ENCODE assay signal across 1 cellular context in the genomic region with DNA sequence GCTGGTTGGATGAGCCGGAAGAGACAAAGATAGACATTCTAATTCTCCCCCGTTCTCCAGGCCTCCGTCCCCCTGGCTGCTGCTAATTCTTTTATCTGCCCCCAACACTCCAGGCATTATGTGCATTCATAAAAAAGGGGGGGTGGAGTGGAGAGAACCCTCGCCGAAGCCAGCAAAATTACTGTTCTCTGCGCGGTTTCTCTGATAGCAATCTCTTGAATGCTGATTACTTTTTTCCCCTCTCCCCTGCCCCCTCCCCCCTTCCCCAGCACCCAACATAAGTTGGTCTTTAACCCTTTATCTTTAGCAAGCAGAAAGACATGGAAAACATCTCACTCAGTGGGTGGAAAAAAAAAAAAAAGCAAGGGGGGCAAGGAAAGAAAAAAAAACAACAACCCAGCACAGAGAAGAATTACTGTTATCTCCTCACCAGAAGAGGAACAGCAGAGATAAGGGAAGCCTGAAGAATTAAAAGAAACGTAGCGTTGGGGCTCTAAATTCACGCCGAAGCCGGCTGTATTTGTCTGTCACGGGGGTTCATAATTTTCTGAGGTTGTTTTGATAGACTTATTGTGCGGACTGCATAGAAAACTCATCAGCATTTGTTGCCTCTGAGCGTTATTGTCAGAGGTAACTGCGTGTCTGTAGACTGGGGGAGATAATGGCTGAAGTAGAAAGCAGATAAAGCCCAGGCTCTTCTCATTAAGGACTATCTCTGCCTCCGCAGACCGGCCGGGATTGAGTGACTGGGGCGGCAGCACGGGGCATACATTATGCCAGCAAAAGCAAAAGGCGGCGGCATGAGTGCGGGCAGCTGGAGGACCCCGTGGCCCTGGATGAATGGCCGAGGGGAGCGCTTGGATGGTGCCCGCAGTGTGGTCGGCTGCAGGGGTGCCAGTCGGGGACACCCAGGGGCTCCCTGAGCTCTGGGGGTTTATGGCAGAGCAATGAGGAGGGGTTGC.
TF ChIP-seq lines count a peak whose summit lies in the region.

No MANE protein-coding gene starts in this region.

TF ChIP-seq in K562, 482 proteins besides CTCF, POLR2A, EP300 and RAD21 (continued from another document and continues in another):
- no peak for TF ChIP-seq CEBPZ (IDR thresholded peaks at IDR 0.05; ENCODE audit: borderline replicate concordance, low read depth, low read length)
- no peak for TF ChIP-seq ZNF212 (CRISPR knock-in tag; IDR thresholded peaks at IDR 0.05)
- peak; percentile 44; the same call in 1 of the 2 replicates for TF ChIP-seq KHSRP (IDR thresholded peaks at IDR 0.05)
- TF ChIP-seq FOXK2 (conservative IDR thresholded peaks at IDR 0.05 in 1 of 2, IDR thresholded peaks at IDR 0.05 in 1 of 2; ENCODE audit: low read depth in 2 of 2): peak; percentile 92 to 96
- TF ChIP-seq PRPF4 (IDR thresholded peaks at IDR 0.05; ENCODE audit: insufficient read depth, low read depth, low read length, poor library complexity, severe bottlenecking): no peak
- TF ChIP-seq ARID4B (CRISPR knock-in tag; IDR thresholded peaks at IDR 0.05): no peak
- no peak for TF ChIP-seq HDAC8 (tag; IDR thresholded peaks at IDR 0.05)
- TF ChIP-seq MNT (conservative IDR thresholded peaks at IDR 0.05): peak in 1 of 2 experiments; percentile 24; a peak in 2 of 4 replicates
- TF ChIP-seq RNF2 (IDR thresholded peaks at IDR 0.05): 0 out of 2 replicates have a peak, but pooled peaks have one; percentile 35
- TF ChIP-seq COPS2 (conservative IDR thresholded peaks at IDR 0.05): no peak
- no peak for TF ChIP-seq PCBP2 (IDR thresholded peaks at IDR 0.05; ENCODE audit: low read depth, low read length, poor library complexity, severe bottlenecking)
- TF ChIP-seq HDGF (IDR thresholded peaks at IDR 0.05): no peak
- no peak for TF ChIP-seq ASH1L (IDR thresholded peaks at IDR 0.05; ENCODE audit: borderline replicate concordance, low read depth, partially characterized antibody)
- peak; percentile 71 for TF ChIP-seq MTA2 (IDR thresholded peaks at IDR 0.05; ENCODE audit: low read depth)
- TF ChIP-seq NONO (IDR thresholded peaks at IDR 0.05; ENCODE audit: low read depth in 2 of 2, low read length in 1 of 2): no peak
- TF ChIP-seq U2AF1 (optimal IDR thresholded peaks at IDR 0.05; ENCODE audit: low read depth, low read length): no peak
- TF ChIP-seq ZSCAN32 (CRISPR knock-in tag; IDR thresholded peaks at IDR 0.05): no peak
- TF ChIP-seq SMAD1 (IDR thresholded peaks at IDR 0.05; ENCODE audit: low read depth, low read length, partially characterized antibody): no peak
- TF ChIP-seq, protein P1, sequence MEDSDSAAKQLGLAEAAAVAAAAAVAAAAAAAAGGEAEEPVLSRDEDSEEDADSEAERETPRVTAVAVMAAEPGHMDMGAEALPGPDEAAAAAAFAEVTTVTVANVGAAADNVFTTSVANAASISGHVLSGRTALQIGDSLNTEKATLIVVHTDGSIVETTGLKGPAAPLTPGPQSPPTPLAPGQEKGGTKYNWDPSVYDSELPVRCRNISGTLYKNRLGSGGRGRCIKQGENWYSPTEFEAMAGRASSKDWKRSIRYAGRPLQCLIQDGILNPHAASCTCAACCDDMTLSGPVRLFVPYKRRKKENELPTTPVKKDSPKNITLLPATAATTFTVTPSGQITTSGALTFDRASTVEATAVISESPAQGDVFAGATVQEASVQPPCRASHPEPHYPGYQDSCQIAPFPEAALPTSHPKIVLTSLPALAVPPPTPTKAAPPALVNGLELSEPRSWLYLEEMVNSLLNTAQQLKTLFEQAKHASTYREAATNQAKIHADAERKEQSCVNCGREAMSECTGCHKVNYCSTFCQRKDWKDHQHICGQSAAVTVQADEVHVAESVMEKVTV (CRISPR knock-in tag; IDR thresholded peaks at IDR 0.05): no peak
- TF ChIP-seq SPI1 (IDR thresholded peaks at IDR 0.05; ENCODE audit: borderline replicate concordance, low read depth, low read length): peak; percentile 77; the same call in 1 of the 2 replicates
- TF ChIP-seq ZNF134 (CRISPR knock-in tag; conservative IDR thresholded peaks at IDR 0.05): no peak
- peak; percentile 56 for TF ChIP-seq RBBP5 (IDR thresholded peaks at IDR 0.05; ENCODE audit: borderline replicate concordance, insufficient read depth, low read length, poor library complexity, severe bottlenecking)
- no peak for TF ChIP-seq ZNF133 (CRISPR knock-in tag; IDR thresholded peaks at IDR 0.05)
- no peak for TF ChIP-seq FOXP1 (CRISPR knock-in tag; IDR thresholded peaks at IDR 0.05)
- no peak for TF ChIP-seq FOXA1 (IDR thresholded peaks at IDR 0.05; ENCODE audit: borderline replicate concordance)
- TF ChIP-seq, protein P2, sequence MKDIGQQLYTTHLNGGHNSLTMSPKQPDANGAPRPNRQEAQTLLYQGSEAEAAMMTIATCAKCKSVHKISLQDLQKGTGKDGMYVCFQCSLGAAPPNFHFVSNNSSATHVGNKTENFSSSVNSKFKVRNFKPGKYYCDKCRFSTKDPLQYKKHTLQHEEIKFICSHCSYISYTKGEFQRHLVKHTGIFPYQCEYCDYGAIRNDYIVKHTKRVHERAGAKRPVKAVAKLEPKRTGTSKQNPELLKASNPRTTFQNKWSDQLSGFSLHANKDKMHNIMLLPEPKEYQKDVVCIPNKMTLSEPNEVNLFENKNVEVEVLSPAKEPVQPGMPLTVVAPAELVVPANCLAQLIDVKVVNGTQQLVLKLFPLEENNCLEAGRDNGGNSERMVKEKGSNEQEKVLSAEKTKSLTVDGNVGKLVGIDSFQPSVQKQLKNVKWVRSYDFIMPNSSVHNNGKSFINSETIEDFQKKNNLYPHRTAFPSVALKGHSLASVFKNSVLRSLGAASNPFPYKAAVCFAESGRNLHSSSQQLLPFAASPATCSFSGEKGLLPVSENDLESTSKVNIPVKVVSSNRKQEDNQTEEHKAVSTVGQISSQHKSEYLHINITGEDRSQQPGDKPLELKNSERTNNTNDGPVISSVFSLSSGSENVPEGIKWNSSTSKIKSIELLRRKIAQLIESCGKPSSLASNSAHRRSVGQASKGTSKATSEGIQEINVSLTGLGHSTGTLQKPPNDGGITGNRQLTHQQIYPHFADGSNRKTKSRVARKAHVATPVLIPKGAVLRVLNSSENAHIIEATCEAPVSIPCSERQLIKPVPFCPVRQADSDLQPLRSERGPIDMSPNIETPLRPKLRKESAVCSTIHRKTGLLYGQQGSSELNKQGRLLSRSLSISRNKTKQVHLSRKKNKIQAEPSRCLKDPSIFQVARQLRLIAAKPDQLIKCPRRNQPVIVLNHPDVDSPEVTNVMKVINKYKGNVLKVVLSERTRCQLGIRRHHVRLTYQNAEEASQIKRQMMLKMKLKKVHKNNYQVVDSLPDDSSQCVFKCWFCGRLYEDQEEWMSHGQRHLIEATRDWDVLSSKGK (CRISPR knock-in tag; IDR thresholded peaks at IDR 0.05): no peak
- TF ChIP-seq DIDO1 (tag; IDR thresholded peaks at IDR 0.05; ENCODE audit: low read depth): no peak
- TF ChIP-seq TRIM24 (IDR thresholded peaks at IDR 0.05): peak in 1 of 2 experiments; percentile 65; a peak in 1 of 4 replicates
- TF ChIP-seq FIP1L1 (IDR thresholded peaks at IDR 0.05; ENCODE audit: low read depth, low read length, poor library complexity, severe bottlenecking): no peak
- peak; percentile 78 for TF ChIP-seq FOXM1 (IDR thresholded peaks at IDR 0.05; ENCODE audit: low read depth)
- TF ChIP-seq FOXM1 (CRISPR knock-in tag; IDR thresholded peaks at IDR 0.05; ENCODE audit: low read depth): no peak
- no peak for TF ChIP-seq CBX3 (IDR thresholded peaks at IDR 0.05; ENCODE audit: borderline replicate concordance in 1 of 2, low read length in 2 of 2)
- no peak for TF ChIP-seq U2AF2 (optimal IDR thresholded peaks at IDR 0.05; ENCODE audit: low read depth, low read length)
- no peak for TF ChIP-seq ZNF511 (CRISPR knock-in tag; IDR thresholded peaks at IDR 0.05)
- no peak for TF ChIP-seq MAX (CRISPR knock-in tag; IDR thresholded peaks at IDR 0.05)
- TF ChIP-seq SRSF9 (IDR thresholded peaks at IDR 0.05; ENCODE audit: borderline replicate concordance, low read depth, low read length): no peak
- peak; percentile 73; the same call in 1 of the 2 replicates for TF ChIP-seq HLTF (IDR thresholded peaks at IDR 0.05)
